18 cellular contexts compared by ENCODE assay signal in the genomic region with DNA sequence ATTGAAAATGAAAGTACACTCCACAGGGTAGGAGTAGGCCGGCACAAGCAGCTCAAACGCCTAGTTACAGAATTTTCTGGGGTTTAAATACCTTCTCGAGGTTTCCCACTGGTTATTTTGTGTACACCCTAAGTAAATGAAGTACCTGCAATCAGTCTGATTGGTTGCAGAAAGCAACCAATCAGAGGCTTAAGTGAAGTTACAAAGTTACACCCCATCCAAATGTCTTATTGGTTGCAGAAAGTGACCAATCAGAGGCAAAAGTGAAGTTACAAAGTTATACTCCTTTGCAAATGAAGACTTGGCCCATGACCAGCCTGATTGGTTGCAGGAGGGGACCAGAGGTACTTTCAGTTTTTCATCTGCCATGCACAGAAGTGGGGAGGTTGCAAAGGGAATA.
"Had no signal": no experiment of that assay in that cellular context is flagged by ENCODE, and none has a peak within 500 bp of the region (broad histone marks: within the 10 kb centered on the region; RNA-seq: fewer than 3 reads in every experiment).

No MANE protein-coding gene starts in this region.

- H3K4me3 ChIP-seq: coronary artery, mucosa of descending colon, right atrium auricular region, skin epidermis had no signal

- DNase-seq: activated CD4-positive, alpha-beta T cell treated with anti-CD3 and anti-CD28 coated beads, Interleukin-2, amount 10 ng/mL, durations not matched to agents 24 days and 14 days; activated CD4-positive, CD25-positive, alpha-beta regulatory T cell; activated CD8-positive, alpha-beta memory T cell treated with anti-CD3 and anti-CD28 coated beads for 24 hours; anterior cingulate cortex; brain microvascular endothelial cell; effector memory CD4-positive, alpha-beta T cell; foreskin keratinocyte; glutamatergic neuron; hypothalamus; left ventricle myocardium superior; mucosa of descending colon; naive thymus-derived CD4-positive, alpha-beta T cell; stimulated activated CD4-positive, alpha-beta T cell treated with anti-CD3 and anti-CD28 coated beads, Interleukin-4, amount 100 ng/mL, for 4 hours; stimulated activated CD8-positive, alpha-beta memory T cell treated with anti-CD3 and anti-CD28 coated beads, Interleukin-4, amount 100 ng/mL, for 48 hours; stimulated activated naive CD8-positive, alpha-beta T cell treated with anti-CD3 and anti-CD28 coated beads, Interleukin-15, Interleukin-2, amounts not matched to agents 100 U/mL and 50 U/mL, for 24 hours had no signal

- H3K36me3 ChIP-seq: brain microvascular endothelial cell, right atrium auricular region had no signal

- H3K27ac ChIP-seq: brain microvascular endothelial cell, coronary artery, foreskin keratinocyte, right atrium auricular region, skin epidermis had no signal

- H3K27me3 ChIP-seq: brain microvascular endothelial cell, foreskin keratinocyte, right atrium auricular region had no signal

- H3K9me3 ChIP-seq: mucosa of descending colon, right atrium auricular region had no signal

- ATAC-seq: foreskin keratinocyte; left ventricle myocardium superior; mucosa of descending colon; naive thymus-derived CD4-positive, alpha-beta T cell; stimulated activated naive CD8-positive, alpha-beta T cell treated with anti-CD3 and anti-CD28 coated beads, Interleukin-15, Interleukin-2, amounts not matched to agents 100 U/mL and 50 U/mL, for 24 hours had no signal

- H3K4me1 ChIP-seq: right atrium auricular region had no signal
